In genomic region chr12:24044973-24045703, GRCh38 we compare ENCODE assay signal across 17 cellular contexts.
DNase-seq lines count a peak whose midpoint lies in the region; ATAC-seq, FAIRE-seq and TF ChIP-seq lines count a peak whose summit lies in the region.
"Had no signal": no experiment of that assay in that cellular context is flagged by ENCODE, and none has a peak within 500 bp of the region (broad histone marks: within the 10 kb centered on the region; RNA-seq: fewer than 3 reads in every experiment).

No MANE protein-coding gene starts in this region.

- RAD21 ChIA-PET in GM12878 (lab: Charles Lee; ENCODE audit: unreplicated experiment): no interaction called here

- FAIRE-seq in GM12878 (lab: Jason Lieb, UNC) (no peak), pancreas (lab: Jason Lieb, UNC) (no peak)
- FAIRE-seq: A549 had no signal

- TF ChIP-seq RAD21 in GM12878 (IDR thresholded peaks at IDR 0.05; ENCODE audit: insufficient read depth, low read depth, low read length): no peak

- ATAC-seq in GM12878 (0 out of 3 replicates have a peak, but pooled peaks have one; percentile 34), pancreas (peak; percentile 38 to 91 (median 58)), GM19397 (IDR thresholded peaks at IDR 0.05; ENCODE audit: unreplicated experiment) (no peak)
- ATAC-seq: A549, psoas muscle, upper lobe of right lung had no signal

- WGBS in GM12878 (ENCODE audit: insufficient coverage, insufficient replicate concordance, low lambda C conversion rate, missing lambda C conversion rate): 19% methylated on average over 5 of the region's 5 CpGs
- 74 to 80% methylated on average over 5 of the region's 5 CpGs for WGBS in pancreas, 2 donors

- no peaks in the 10 kb centered on the region for H4K20me1 ChIP-seq in BLaER1
- H4K20me1 ChIP-seq in GM12878 (ENCODE audit: control insufficient read depth, insufficient read depth): no peaks in the 10 kb centered on the region

- DNase-seq in GM12878 (ENCODE audit: low read depth, low spot score) (no peak), kidney tubule cell (ENCODE audit: low spot score) (peak; percentile 18), pancreas (peak in 1 of 6 donors; percentile 24), NCI-H748 (lab: John Stamatoyannopoulos, UW; ENCODE audit: unreplicated experiment) (no peak), inferior parietal cortex (ENCODE audit: extremely low spot score) (no peak), LoVo (ENCODE audit: low spot score) (no peak)
- DNase-seq: activated CD4-positive, alpha-beta T cell treated with anti-CD3 and anti-CD28 coated beads, Interleukin-2, amount 10 ng/mL, durations not matched to agents 24 days and 14 days; activated naive CD4-positive, alpha-beta T cell treated with anti-CD3 and anti-CD28 coated beads, Interleukin-2, amount 50 U/mL, for 16 hours; BE2C; NCI-H345; psoas muscle; upper lobe of right lung; WERI-Rb-1 had no signal

- no TSS peak for BruUV-seq in GM12878 (replicated peaks; lab: Mats Ljungman, UMichigan)

- H3K9me3 ChIP-seq in BLaER1 (peaks cover 15% of the 10 kb centered on the region), GM12878 (replicated peaks; ENCODE audit: control insufficient read depth, insufficient read depth, low read length) (no peaks in the 10 kb centered on the region), pancreas (no peaks in the 10 kb centered on the region)
- H3K9me3 ChIP-seq: BE2C, psoas muscle had no signal

- no peak for TF ChIP-seq POLR2A in GM12878 (IDR thresholded peaks at IDR 0.05; ENCODE audit: low read depth, low read length)

- POLR2A ChIA-PET in GM12878 (lab: Charles Lee): no interaction called here

- H3K79me2 ChIP-seq in GM12878 (ENCODE audit: control insufficient read depth, insufficient read depth, low read length): no peaks in the 10 kb centered on the region

- no peaks in the 10 kb centered on the region for H3K36me3 ChIP-seq in BLaER1
- H3K36me3 ChIP-seq in GM12878 (ENCODE audit: control insufficient read depth in 2 of 2, insufficient read depth in 2 of 2, low read length in 1 of 2): no peaks in the 10 kb centered on the region
- H3K36me3 ChIP-seq in pancreas: no peaks in the 10 kb centered on the region
- H3K36me3 ChIP-seq: BE2C, upper lobe of right lung, WERI-Rb-1 had no signal

- H2AFZ ChIP-seq in GM12878 (ENCODE audit: control insufficient read depth, low read depth, low read length): no peak overlapping the region

- in situ Hi-C loops in GM12878 (cut with MboI): no loop called here

- no peaks in the 10 kb centered on the region for H3K27me3 ChIP-seq in BLaER1
- no peaks in the 10 kb centered on the region for H3K27me3 ChIP-seq in GM12878 (replicated peaks in 1 of 2; ENCODE audit: control insufficient read depth in 2 of 2, insufficient read depth in 2 of 2, low read length in 1 of 2)
- H3K27me3 ChIP-seq in pancreas: no peaks in the 10 kb centered on the region
- H3K27me3 ChIP-seq: BE2C, upper lobe of right lung had no signal

- CTCF ChIA-PET in GM12878 (lab: Yijun Ruan, JAX): no interaction called here

- intact Hi-C loops in GM12878 (cut with micrococcal nuclease; ENCODE audit: unreplicated experiment) (no loop called here), pancreas (cut with DNase I) (no loop called here)

- H3K4me3 ChIP-seq in BLaER1 (no peak overlapping the region), GM12878 (no peak overlapping the region), pancreas (no peak overlapping the region)
- H3K4me3 ChIP-seq: A549, psoas muscle, skin epidermis, upper lobe of right lung had no signal

- SMC1A ChIA-PET in GM12878 (lab: Charles Lee; ENCODE audit: uncharacterized antibody, unreplicated experiment): no interaction called here

- no peak for TF ChIP-seq EP300 in GM12878 (IDR thresholded peaks at IDR 0.05; ENCODE audit: borderline replicate concordance in 1 of 2, control insufficient read depth in 1 of 2, low read depth in 2 of 2, low read length in 2 of 2)

- peaks cover 38% of the 10 kb centered on the region for H3K4me1 ChIP-seq in BLaER1
- no peaks in the 10 kb centered on the region for H3K4me1 ChIP-seq in GM12878 (ENCODE audit: control insufficient read depth, insufficient read depth, low read length)
- H3K4me1 ChIP-seq in pancreas: no peaks in the 10 kb centered on the region
- H3K4me1 ChIP-seq: A549, BE2C, psoas muscle, upper lobe of right lung had no signal

- no peak overlapping the region for H3K27ac ChIP-seq in BLaER1
- H3K27ac ChIP-seq in GM12878 (ENCODE audit: control insufficient read depth, insufficient read depth): no peak overlapping the region
- H3K27ac ChIP-seq in pancreas: no peak overlapping the region
- H3K27ac ChIP-seq: A549, psoas muscle, skin epidermis, upper lobe of right lung, WERI-Rb-1 had no signal

- H3K4me2 ChIP-seq in BLaER1 (peak overlapping the region; percentile 72), GM12878 (ENCODE audit: control insufficient read depth, insufficient read depth) (no peak overlapping the region)
- H3K4me2 ChIP-seq: A549 had no signal

- no peak for TF ChIP-seq CTCF in GM12878 (IDR thresholded peaks at IDR 0.05 in 2 of 3, conservative IDR thresholded peaks at IDR 0.05 in 1 of 3; ENCODE audit: control insufficient read depth in 2 of 3, extremely low read depth in 1 of 3, insufficient read depth in 1 of 3, low read depth in 3 of 3, low read length in 3 of 3)
- no peak for TF ChIP-seq CTCF in pancreas (IDR thresholded peaks at IDR 0.05)

- H3K9ac ChIP-seq in BLaER1 (no peak overlapping the region), GM12878 (ENCODE audit: control insufficient read depth, insufficient read depth, low read length) (no peak overlapping the region)

TF ChIP-seq in GM12878, 131 proteins besides CTCF, POLR2A, EP300 and RAD21:
- TF ChIP-seq KLF5 (IDR thresholded peaks at IDR 0.05; ENCODE audit: partially characterized antibody): no peak
- TF ChIP-seq KDM1A (IDR thresholded peaks at IDR 0.05; ENCODE audit: borderline replicate concordance): no peak
- no peak for TF ChIP-seq SKIL (IDR thresholded peaks at IDR 0.05; ENCODE audit: low read depth, poor library complexity, severe bottlenecking)
- TF ChIP-seq TCF3 (IDR thresholded peaks at IDR 0.05; ENCODE audit: borderline replicate concordance, insufficient read depth, low read depth, low read length): no peak
- no peak for TF ChIP-seq RCOR1 (conservative IDR thresholded peaks at IDR 0.05; ENCODE audit: low read depth, low read length)
- TF ChIP-seq CBX3 (IDR thresholded peaks at IDR 0.05; ENCODE audit: borderline replicate concordance, low read depth): no peak
- no peak for TF ChIP-seq MTA3 (IDR thresholded peaks at IDR 0.05; ENCODE audit: borderline replicate concordance, low read length)
- no peak for TF ChIP-seq HCFC1 (IDR thresholded peaks at IDR 0.05; ENCODE audit: low read length)
- no peak for TF ChIP-seq DPF2 (IDR thresholded peaks at IDR 0.05)
- no peak for TF ChIP-seq SUZ12 (IDR thresholded peaks at IDR 0.05; ENCODE audit: unreplicated experiment)
- TF ChIP-seq IRF3 (IDR thresholded peaks at IDR 0.05): no peak
- TF ChIP-seq IKZF2 (IDR thresholded peaks at IDR 0.05): no peak
